ENCODE assay signal across 1 cellular context in the genomic region with DNA sequence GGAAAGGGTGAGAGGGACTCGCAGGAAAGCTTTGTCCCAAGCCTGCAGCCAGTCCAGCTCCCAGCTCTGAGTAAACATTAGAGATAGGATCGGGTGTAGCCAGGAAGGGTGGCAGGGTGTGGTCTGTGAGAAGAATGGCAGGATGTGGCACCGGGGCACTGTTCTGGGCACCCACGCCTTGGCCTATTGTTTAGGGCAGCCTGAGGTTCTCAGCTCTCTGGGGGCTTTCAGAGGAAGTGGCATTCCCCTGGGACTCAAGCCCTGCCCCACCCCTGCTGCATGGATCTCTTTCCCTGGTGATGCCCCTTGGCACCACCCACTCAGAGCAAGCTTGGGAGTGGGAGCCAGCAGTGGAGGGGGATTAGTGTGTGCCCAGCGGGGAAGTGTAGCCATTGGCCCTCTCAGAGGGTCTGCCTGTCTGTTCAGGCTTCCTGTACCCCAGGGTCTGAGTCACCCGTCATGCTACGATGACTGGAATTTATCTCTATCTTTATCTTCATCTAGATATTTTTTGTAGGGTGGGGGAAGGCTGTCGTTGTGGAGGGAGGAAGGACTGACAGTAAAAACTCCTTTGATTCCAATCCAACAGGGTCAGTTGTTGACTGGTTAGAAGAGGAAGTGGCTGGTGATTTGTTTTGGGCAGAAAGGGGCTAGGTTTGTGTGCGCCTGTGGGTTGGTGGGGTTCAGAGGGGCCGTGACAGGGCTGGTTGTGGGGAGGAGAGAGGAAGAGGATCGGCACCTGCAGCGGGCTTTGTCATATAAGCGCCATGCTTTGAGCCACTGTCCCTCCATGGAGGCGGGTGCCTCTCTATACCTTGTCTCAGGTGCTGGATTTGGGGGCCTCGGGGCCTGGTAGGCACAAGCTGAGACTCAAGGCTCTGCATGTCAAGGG.
TF ChIP-seq lines count a peak whose summit lies in the region.

No MANE protein-coding gene starts in this region.

TF ChIP-seq in IMR-90, 13 proteins besides CTCF, POLR2A, EP300 and RAD21:
- TF ChIP-seq FOS (IDR thresholded peaks at IDR 0.05; ENCODE audit: low read depth, low read length) (no peak), MAZ (IDR thresholded peaks at IDR 0.05; ENCODE audit: borderline replicate concordance, low read depth, low read length) (no peak), CHD1 (IDR thresholded peaks at IDR 0.05; ENCODE audit: low read depth, low read length) (no peak), RCOR1 (IDR thresholded peaks at IDR 0.05; ENCODE audit: insufficient replicate concordance, low read length) (no peak), RFX5 (IDR thresholded peaks at IDR 0.05; ENCODE audit: low read depth, low read length) (no peak), MXI1 (IDR thresholded peaks at IDR 0.05; ENCODE audit: borderline replicate concordance, low read depth, low read length) (no peak), CEBPB (IDR thresholded peaks at IDR 0.05; ENCODE audit: low read depth, low read length) (no peak), BHLHE40 (IDR thresholded peaks at IDR 0.05; ENCODE audit: low read depth, low read length) (no peak)
- TF ChIP-seq, protein P1, sequence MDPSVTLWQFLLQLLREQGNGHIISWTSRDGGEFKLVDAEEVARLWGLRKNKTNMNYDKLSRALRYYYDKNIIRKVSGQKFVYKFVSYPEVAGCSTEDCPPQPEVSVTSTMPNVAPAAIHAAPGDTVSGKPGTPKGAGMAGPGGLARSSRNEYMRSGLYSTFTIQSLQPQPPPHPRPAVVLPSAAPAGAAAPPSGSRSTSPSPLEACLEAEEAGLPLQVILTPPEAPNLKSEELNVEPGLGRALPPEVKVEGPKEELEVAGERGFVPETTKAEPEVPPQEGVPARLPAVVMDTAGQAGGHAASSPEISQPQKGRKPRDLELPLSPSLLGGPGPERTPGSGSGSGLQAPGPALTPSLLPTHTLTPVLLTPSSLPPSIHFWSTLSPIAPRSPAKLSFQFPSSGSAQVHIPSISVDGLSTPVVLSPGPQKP (IDR thresholded peaks at IDR 0.05; ENCODE audit: borderline replicate concordance, low read depth, low read length), result no peak
